ENCODE assay signal across 8 cellular contexts in the genomic region with DNA sequence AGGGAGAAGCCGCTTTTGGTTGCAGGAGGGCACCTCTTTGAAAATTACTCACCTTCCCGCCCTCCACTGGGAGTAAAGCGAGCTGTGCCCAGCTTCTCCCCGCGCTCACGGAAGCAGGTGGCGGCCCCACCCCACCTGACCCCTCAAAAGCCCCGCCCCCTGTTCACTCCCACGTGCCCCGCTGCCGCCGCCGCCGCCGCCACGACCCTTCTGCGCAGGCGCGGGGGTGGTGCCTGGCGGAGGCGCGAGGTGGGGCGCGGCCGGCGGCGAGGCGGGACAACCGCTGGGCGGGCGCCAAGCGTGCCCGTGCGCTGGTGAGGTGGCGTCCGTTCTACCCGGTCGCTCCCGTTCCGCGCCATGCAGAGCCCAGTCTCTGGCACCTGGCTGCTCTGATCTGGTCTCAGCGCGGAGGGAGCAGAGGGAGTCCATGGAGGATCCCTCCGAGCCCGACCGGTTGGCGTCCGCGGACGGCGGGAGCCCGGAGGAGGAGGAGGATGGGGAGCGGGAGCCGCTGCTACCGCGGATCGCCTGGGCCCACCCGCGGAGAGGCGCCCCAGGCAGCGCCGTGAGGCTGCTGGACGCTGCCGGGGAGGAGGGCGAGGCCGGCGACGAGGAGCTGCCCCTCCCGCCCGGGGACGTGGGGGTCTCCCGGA. TPM values are rescaled to one million over a fixed set of nuclear protein-coding genes. Genes with fewer than 3 reads are reported as not detected.
A peak's percentile ranks its signal among the peaks of the same experiment; 100 is the strongest.
DNase-seq lines count a peak whose midpoint lies in the region; ATAC-seq lines count a peak whose summit lies in the region.

A gene (plus strand): TSS at position 297 of the 653 bp plus-strand sequence. CDS start 131 bp downstream, at position 428.

- no peaks in the 10 kb centered on the region for H3K9me3 ChIP-seq in CD8-positive, alpha-beta memory T cell (ENCODE audit: low read length)

- CTCF ChIA-PET in CD8-positive, alpha-beta memory T cell (lab: Charles Lee), result interaction anchor here (0.8 to 4.4 kb wide), 6 partner anchors 27 to 79 kb away, joined by 3 to 52 read pairs (median 4); a partner anchor contains a TSS

- POLR2A ChIA-PET in CD8-positive, alpha-beta memory T cell (lab: Charles Lee), result interaction anchor here (1.9 to 3.8 kb wide), 3 partner anchors 73 to 143 kb away, joined by 5 to 35 read pairs (median 24); a partner anchor contains a TSS

- DNase-seq in CD8-positive, alpha-beta memory T cell, result peak; percentile 92 to 95 (median 95)
- DNase-seq in HS-5 (ENCODE audit: low read depth), result peak; percentile 29
- DNase-seq in NK-92 (lab: John Stamatoyannopoulos, UW; ENCODE audit: unreplicated experiment), result peak; percentile 44
- peak; percentile 98 for DNase-seq in activated CD8-positive, alpha-beta memory T cell treated with anti-CD3 and anti-CD28 coated beads for 24 hours
- DNase-seq in effector CD8-positive, alpha-beta T cell (lab: John Stamatoyannopoulos, UW), result peak; percentile 92
- DNase-seq in memory B cell (ENCODE audit: low spot score in 2 of 2), result peak; percentile 95 to 96
- DNase-seq in stimulated activated CD8-positive, alpha-beta memory T cell treated with anti-CD3 and anti-CD28 coated beads, Interleukin-12 subunit alpha, Interleukin-12 subunit beta, amount 100 ng/mL, for 4 hours (ENCODE audit: low read depth), result peak; percentile 95

- H3K27me3 ChIP-seq in CD8-positive, alpha-beta memory T cell (ENCODE audit: insufficient read depth, low read length, poor library complexity, severe bottlenecking), result no peaks in the 10 kb centered on the region

- H3K27me3 Mint-ChIP-seq in CD8-positive, alpha-beta memory T cell, result no peaks in the 10 kb centered on the region
- no peaks in the 10 kb centered on the region for H3K27me3 Mint-ChIP-seq in memory B cell

- peaks cover 24% of the 10 kb centered on the region for H3K4me1 ChIP-seq in CD8-positive, alpha-beta memory T cell (ENCODE audit: insufficient read depth, low read length)

- peak within 1 kb of the TSS; percentile 90 to 99 (median 95) for H3K27ac Mint-ChIP-seq in CD8-positive, alpha-beta memory T cell
- peak within 1 kb of the TSS; percentile 96 for H3K27ac Mint-ChIP-seq in memory B cell

- peak within 1 kb of the TSS; percentile 70 for H3K27ac ChIP-seq in CD8-positive, alpha-beta memory T cell (ENCODE audit: low read depth, low read length)

- peaks cover 38 to 53% (median 50%) of the 10 kb centered on the region in 3 donors for H3K4me1 Mint-ChIP-seq in CD8-positive, alpha-beta memory T cell
- peaks cover 21% of the 10 kb centered on the region for H3K4me1 Mint-ChIP-seq in memory B cell

- H3K36me3 Mint-ChIP-seq in CD8-positive, alpha-beta memory T cell, result peaks cover 11 to 25% (median 20%) of the 10 kb centered on the region in 3 donors
- H3K36me3 Mint-ChIP-seq in memory B cell, result peaks cover 7% of the 10 kb centered on the region

- peak within 1 kb of the TSS; percentile 86 to 97 (median 91) for H3K4me3 Mint-ChIP-seq in CD8-positive, alpha-beta memory T cell
- H3K4me3 Mint-ChIP-seq in memory B cell, result peak within 1 kb of the TSS; percentile 94

- H3K9me3 Mint-ChIP-seq in CD8-positive, alpha-beta memory T cell, result peaks cover 0 to 7% (median 6%) of the 10 kb centered on the region in 5 donors
- H3K9me3 Mint-ChIP-seq in memory B cell, result peaks cover 10% of the 10 kb centered on the region

- H3K4me3 ChIP-seq in CD8-positive, alpha-beta memory T cell (ENCODE audit: low read length), result peak within 1 kb of the TSS; percentile 55

- H3K36me3 ChIP-seq in CD8-positive, alpha-beta memory T cell (ENCODE audit: insufficient read depth, low read length), result no peaks in the 10 kb centered on the region

- peak; percentile 71 for ATAC-seq in GM19468 (IDR thresholded peaks at IDR 0.05; ENCODE audit: extremely low read depth, unreplicated experiment)
- ATAC-seq in memory B cell (ENCODE audit: low read depth), result peak; percentile 83

RNA-seq across cellular contexts. Expression of the gene that starts here (rescaled TPM):
- total RNA-seq in CD8-positive, alpha-beta memory T cell, result 10 to 100 TPM; 38.1 to 38.9 TPM
- 9.7 TPM for polyA plus RNA-seq in CD8-positive, alpha-beta memory T cell

Comparison
In these comparisons a context has a peak if more than half of its experiments do, and no peak if none do; other contexts are left out.
1. Peak in every context shown above with its lines: DNase-seq, ATAC-seq, H3K4me3 ChIP-seq and H3K27ac ChIP-seq.
2. DNase-seq: peak in every context shown above with its lines; median percentile 98 in activated CD8-positive, alpha-beta memory T cell treated with anti-CD3 and anti-CD28 coated beads for 24 hours; 96 in memory B cell; 95 in CD8-positive, alpha-beta memory T cell; 95 in stimulated activated CD8-positive, alpha-beta memory T cell treated with anti-CD3 and anti-CD28 coated beads, Interleukin-12 subunit alpha, Interleukin-12 subunit beta, amount 100 ng/mL, for 4 hours; 92 in effector CD8-positive, alpha-beta T cell; 44 in NK-92; 29 in HS-5.